ENCODE assay signal across 10 cellular contexts in genomic region chr10:79048639-79049550, GRCh38. TPM values are rescaled to one million over a fixed set of nuclear protein-coding genes. Genes with fewer than 3 reads are reported as not detected.
DNase-seq lines count a peak whose midpoint lies in the region; ATAC-seq and TF ChIP-seq lines count a peak whose summit lies in the region.
"Had no signal": no experiment of that assay in that cellular context is flagged by ENCODE, and none has a peak within 500 bp of the region (broad histone marks: within the 10 kb centered on the region; RNA-seq: fewer than 3 reads in every experiment).

No MANE protein-coding gene starts in this region.

- H3K36me3 Mint-ChIP-seq in activated naive CD4-positive, alpha-beta T cell treated with anti-CD3 and anti-CD28 coated beads for 36 hours (ENCODE audit: low read depth) = no peaks in the 10 kb centered on the region
- no peaks in the 10 kb centered on the region for H3K36me3 Mint-ChIP-seq in activated naive CD8-positive, alpha-beta T cell treated with anti-CD3 and anti-CD28 coated beads for 36 hours

- TF ChIP-seq POLR2A in transverse colon (IDR thresholded peaks at IDR 0.05) (no peak), gastrocnemius medialis (IDR thresholded peaks at IDR 0.05) (no peak)

- intact Hi-C loops in activated naive CD4-positive, alpha-beta T cell treated with anti-CD3 and anti-CD28 coated beads for 36 hours (cut with micrococcal nuclease) = loop anchor here (1.0 kb wide), 3 partner anchors 19 to 746 kb away; partner anchors contain the start of gene ZMIZ1
- intact Hi-C loops in mucosa of descending colon (cut with DNase I, micrococcal nuclease) (no loop called here), transverse colon (cut with DNase I; ENCODE audit: low total_unique reads) (no loop called here), gastrocnemius medialis (cut with DNase I; ENCODE audit: low total_unique reads) (no loop called here)

- in situ Hi-C loops in transverse colon (cut with MboI; ENCODE audit: low pct_ligation_motif_present in 1 of 4, low pct_unique_long_range_greater_than_20kb in 1 of 4, low sequenced_read_pairs in 3 of 4) (no loop called here), gastrocnemius medialis (cut with MboI; ENCODE audit: low sequenced_read_pairs in 4 of 4) (no loop called here)

- TF ChIP-seq EP300 in transverse colon (IDR thresholded peaks at IDR 0.05; ENCODE audit: low read depth) = no peak

- peak overlapping the region; percentile 29 for H3K4me3 Mint-ChIP-seq in activated naive CD4-positive, alpha-beta T cell treated with anti-CD3 and anti-CD28 coated beads for 36 hours
- H3K4me3 Mint-ChIP-seq in activated naive CD8-positive, alpha-beta T cell treated with anti-CD3 and anti-CD28 coated beads for 36 hours = no peak overlapping the region

- DNase-seq in activated naive CD4-positive, alpha-beta T cell treated with anti-CD3 and anti-CD28 coated beads for 36 hours = no peak
- no peak for DNase-seq in activated naive CD4-positive, alpha-beta T cell treated with Interleukin-2 at 50 U/mL for 16 hours
- no peak for DNase-seq in activated naive CD8-positive, alpha-beta T cell treated with anti-CD3 and anti-CD28 coated beads for 36 hours
- peak; percentile 34 to 70 (median 58) for DNase-seq in mucosa of descending colon
- no peak for DNase-seq in transverse colon
- no peak for DNase-seq in D341Med (ENCODE audit: low spot score)
- no peak for DNase-seq in NK-92 treated with Interleukin-12 subunit alpha and Interleukin-12 subunit beta, amount 100 ng/mL, for 24 hours (lab: John Stamatoyannopoulos, UW)
- no peak for DNase-seq in gastrocnemius medialis
- DNase-seq: NCI-H1930 had no signal

- H3K36me3 ChIP-seq in mucosa of descending colon (ENCODE audit: low read depth) (no peaks in the 10 kb centered on the region), transverse colon (no peaks in the 10 kb centered on the region), gastrocnemius medialis (no peaks in the 10 kb centered on the region)

- H3K27me3 ChIP-seq in transverse colon = no peaks in the 10 kb centered on the region
- no peaks in the 10 kb centered on the region for H3K27me3 ChIP-seq in gastrocnemius medialis
- H3K27me3 ChIP-seq: hepatocyte had no signal

- H3K4me1 Mint-ChIP-seq in activated naive CD4-positive, alpha-beta T cell treated with anti-CD3 and anti-CD28 coated beads for 36 hours (ENCODE audit: low read depth) = peaks cover 41% of the 10 kb centered on the region
- H3K4me1 Mint-ChIP-seq in activated naive CD8-positive, alpha-beta T cell treated with anti-CD3 and anti-CD28 coated beads for 36 hours = peaks cover 36% of the 10 kb centered on the region

- CTCF ChIA-PET in activated naive CD4-positive, alpha-beta T cell treated with anti-CD3 and anti-CD28 coated beads for 36 hours (lab: Charles Lee) = no interaction called here

- H3K4me1 ChIP-seq in mucosa of descending colon (ENCODE audit: low read depth) (peaks cover 32% of the 10 kb centered on the region), transverse colon (peaks cover 12 to 49% (median 31%) of the 10 kb centered on the region in 4 donors), gastrocnemius medialis (peaks cover 0 to 10% of the 10 kb centered on the region in 2 donors)

- no peaks in the 10 kb centered on the region for H3K9me3 Mint-ChIP-seq in activated naive CD4-positive, alpha-beta T cell treated with anti-CD3 and anti-CD28 coated beads for 36 hours
- no peaks in the 10 kb centered on the region for H3K9me3 Mint-ChIP-seq in activated naive CD8-positive, alpha-beta T cell treated with anti-CD3 and anti-CD28 coated beads for 36 hours

- no peaks in the 10 kb centered on the region for H3K27me3 Mint-ChIP-seq in activated naive CD4-positive, alpha-beta T cell treated with anti-CD3 and anti-CD28 coated beads for 36 hours (ENCODE audit: low read depth)
- no peaks in the 10 kb centered on the region for H3K27me3 Mint-ChIP-seq in activated naive CD8-positive, alpha-beta T cell treated with anti-CD3 and anti-CD28 coated beads for 36 hours

- H3K27ac ChIP-seq in transverse colon = peak overlapping the region; percentile 43 to 60 (median 46)
- no peak overlapping the region for H3K27ac ChIP-seq in gastrocnemius medialis
- H3K27ac ChIP-seq: hepatocyte had no signal

- no peak overlapping the region for H3K4me3 ChIP-seq in mucosa of descending colon
- no peak overlapping the region for H3K4me3 ChIP-seq in transverse colon
- no peak overlapping the region for H3K4me3 ChIP-seq in gastrocnemius medialis
- H3K4me3 ChIP-seq: hepatocyte had no signal

- no peak for TF ChIP-seq CTCF in mucosa of descending colon (IDR thresholded peaks at IDR 0.05)
- no peak for TF ChIP-seq CTCF in transverse colon (IDR thresholded peaks at IDR 0.05)
- no peak for TF ChIP-seq CTCF in gastrocnemius medialis (IDR thresholded peaks at IDR 0.05 in 4 of 5, conservative IDR thresholded peaks at IDR 0.05 in 1 of 5)

- H3K9me3 ChIP-seq in mucosa of descending colon = no peaks in the 10 kb centered on the region
- H3K9me3 ChIP-seq in transverse colon = no peaks in the 10 kb centered on the region
- H3K9me3 ChIP-seq in gastrocnemius medialis = no peaks in the 10 kb centered on the region

- WGBS in transverse colon (ENCODE audit: low coverage in 1 of 2), 2 donors = 66% methylated on average over 14 of the region's 14 CpGs; no CpG with 5 or more reads in 1 of the 2 donors

- H3K27ac Mint-ChIP-seq in activated naive CD4-positive, alpha-beta T cell treated with anti-CD3 and anti-CD28 coated beads for 36 hours = peak overlapping the region; percentile 83
- peak overlapping the region; percentile 59 for H3K27ac Mint-ChIP-seq in activated naive CD8-positive, alpha-beta T cell treated with anti-CD3 and anti-CD28 coated beads for 36 hours

- ATAC-seq in mucosa of descending colon = peak; percentile 6
- no peak for ATAC-seq in gastrocnemius medialis

RNA-seq across cellular contexts. Expression of gene ZMIZ1, which starts 19.9 kb away (rescaled TPM):
- total RNA-seq in activated naive CD4-positive, alpha-beta T cell treated with anti-CD3 and anti-CD28 coated beads for 36 hours = 10 to 100 TPM; 15.6 to 18.3 TPM
- 10 to 100 TPM; 27.3 to 28.2 TPM for total RNA-seq in activated naive CD8-positive, alpha-beta T cell treated with anti-CD3 and anti-CD28 coated beads for 36 hours
- total RNA-seq in mucosa of descending colon (100 to 1,000 TPM in 1 of 3 donors, 10 to 100 TPM in 2; 61.4 to 103 (median 89.1) TPM), transverse colon (100 to 1,000 TPM in 1 of 4 donors, 10 to 100 TPM in 3; 32.0 to 108 (median 63.0) TPM), gastrocnemius medialis (10 to 100 TPM; 22.7 to 37.5 (median 31.7) TPM)

Comparison
In these comparisons a context has a peak if more than half of its experiments do, and no peak if none do; other contexts are left out.
1. DNase-seq: peak in mucosa of descending colon (3 of 3); none in activated naive CD4-positive, alpha-beta T cell treated with anti-CD3 and anti-CD28 coated beads for 36 hours (single experiment), activated naive CD4-positive, alpha-beta T cell treated with Interleukin-2 at 50 U/mL for 16 hours (single experiment), activated naive CD8-positive, alpha-beta T cell treated with anti-CD3 and anti-CD28 coated beads for 36 hours (single experiment), transverse colon (single experiment), D341Med (single experiment), NK-92 treated with Interleukin-12 subunit alpha and Interleukin-12 subunit beta, amount 100 ng/mL, for 24 hours (single experiment) and gastrocnemius medialis (0 of 2).
2. H3K27ac ChIP-seq: peak in transverse colon (4 of 4); none in gastrocnemius medialis (0 of 4).